ENCODE assay signal across 8 cellular contexts in genomic region chr9:76756273-76756650, GRCh38. TPM values are rescaled to one million over a fixed set of nuclear protein-coding genes. Genes with fewer than 3 reads are reported as not detected.
DNase-seq lines count a peak whose midpoint lies in the region; ATAC-seq and TF ChIP-seq lines count a peak whose summit lies in the region.

No MANE protein-coding gene starts in this region.

- H3K36me3 ChIP-seq in Caco-2 (ENCODE audit: control insufficient read depth, insufficient read depth, low read length) = no peaks in the 10 kb centered on the region
- H3K36me3 ChIP-seq in mucosa of descending colon (ENCODE audit: low read depth) = no peaks in the 10 kb centered on the region

- no TSS peak for BruUV-seq in Caco-2 (replicated peaks; lab: Mats Ljungman, UMichigan)

- H3K36me3 Mint-ChIP-seq in Caco-2 (ENCODE audit: insufficient read depth, unreplicated experiment) = no peaks in the 10 kb centered on the region
- H3K36me3 Mint-ChIP-seq in activated CD8-positive, alpha-beta T cell treated with anti-CD3 and anti-CD28 coated beads, Interleukin-2, amount 10 ng/mL, durations not matched to agents 7 days and 5 days (ENCODE audit: low read depth) = no peaks in the 10 kb centered on the region

- H3K4me3 ChIP-seq in Caco-2 (ENCODE audit: low read depth, low read length) (no peak overlapping the region), mucosa of descending colon (no peak overlapping the region)

- H3K9me3 ChIP-seq in Caco-2 = no peaks in the 10 kb centered on the region
- H3K9me3 ChIP-seq in mucosa of descending colon = no peaks in the 10 kb centered on the region

- H3K4me1 ChIP-seq in Caco-2 (no peaks in the 10 kb centered on the region), mucosa of descending colon (ENCODE audit: low read depth) (no peaks in the 10 kb centered on the region)

- no peak for TF ChIP-seq CTCF in Caco-2 (IDR thresholded peaks at IDR 0.05; ENCODE audit: insufficient read depth in 1 of 2, low read depth in 1 of 2, low read length in 1 of 2, severe bottlenecking in 1 of 2, unreplicated experiment in 1 of 2)
- TF ChIP-seq CTCF in mucosa of descending colon (IDR thresholded peaks at IDR 0.05) = no peak

- POLR2A ChIA-PET in Caco-2 (lab: Charles Lee) = no interaction called here
- POLR2A ChIA-PET in activated CD8-positive, alpha-beta T cell treated with anti-CD3 and anti-CD28 coated beads, Interleukin-2, amount 10 ng/mL, durations not matched to agents 7 days and 5 days (lab: Charles Lee) = no interaction called here

- CTCF ChIA-PET in Caco-2 (lab: Charles Lee) = no interaction called here
- CTCF ChIA-PET in activated CD8-positive, alpha-beta T cell treated with anti-CD3 and anti-CD28 coated beads, Interleukin-2, amount 10 ng/mL, durations not matched to agents 7 days and 5 days (lab: Charles Lee) = interaction anchor here (1.4 kb wide), 1 partner anchor 311 kb away, joined by 3 read pairs; no protein-coding TSS in a partner anchor

- H3K4me1 Mint-ChIP-seq in Caco-2 (ENCODE audit: low read depth, unreplicated experiment) = no peaks in the 10 kb centered on the region
- no peaks in the 10 kb centered on the region for H3K4me1 Mint-ChIP-seq in activated CD8-positive, alpha-beta T cell treated with anti-CD3 and anti-CD28 coated beads, Interleukin-2, amount 10 ng/mL, durations not matched to agents 7 days and 5 days (ENCODE audit: low read depth)

- no peaks in the 10 kb centered on the region for H3K27me3 ChIP-seq in Caco-2 (replicated peaks; ENCODE audit: control insufficient read depth, insufficient read depth, low read length)

- H3K9me3 Mint-ChIP-seq in Caco-2 (ENCODE audit: unreplicated experiment) = no peaks in the 10 kb centered on the region
- H3K9me3 Mint-ChIP-seq in activated CD8-positive, alpha-beta T cell treated with anti-CD3 and anti-CD28 coated beads, Interleukin-2, amount 10 ng/mL, durations not matched to agents 7 days and 5 days (ENCODE audit: insufficient read depth) = no peaks in the 10 kb centered on the region

- H3K4me3 Mint-ChIP-seq in Caco-2 (ENCODE audit: unreplicated experiment) = no peak overlapping the region
- no peak overlapping the region for H3K4me3 Mint-ChIP-seq in activated CD8-positive, alpha-beta T cell treated with anti-CD3 and anti-CD28 coated beads, Interleukin-2, amount 10 ng/mL, durations not matched to agents 7 days and 5 days

- ATAC-seq in GM21786 (IDR thresholded peaks at IDR 0.05; ENCODE audit: unreplicated experiment) (peak; percentile 22), mucosa of descending colon (peak; percentile 87), GM21423 (IDR thresholded peaks at IDR 0.05; ENCODE audit: unreplicated experiment) (no peak)
- no peak for ATAC-seq in activated CD8-positive, alpha-beta T cell treated with anti-CD3 and anti-CD28 coated beads, Interleukin-2, amount 10 ng/mL, durations not matched to agents 7 days and 5 days

- intact Hi-C loops in Caco-2 (cut with micrococcal nuclease; ENCODE audit: unreplicated experiment) = no loop called here
- intact Hi-C loops in mucosa of descending colon (cut with DNase I, micrococcal nuclease) = no loop called here

- no peaks in the 10 kb centered on the region for H3K27me3 Mint-ChIP-seq in Caco-2 (ENCODE audit: insufficient read depth, unreplicated experiment)
- H3K27me3 Mint-ChIP-seq in activated CD8-positive, alpha-beta T cell treated with anti-CD3 and anti-CD28 coated beads, Interleukin-2, amount 10 ng/mL, durations not matched to agents 7 days and 5 days (ENCODE audit: low read depth) = peaks cover 2% of the 10 kb centered on the region

- DNase-seq in Caco-2 (peak; percentile 22 to 29), NCI-H146 (lab: John Stamatoyannopoulos, UW) (peak; percentile 64), anterior cingulate cortex (lab: John Stamatoyannopoulos, UW) (peak in 38 of 58 donors; percentile 2 to 61 (median 18)), mucosa of descending colon (peak; percentile 51 to 65 (median 53)), COLO829 (ENCODE audit: low spot score) (no peak)
- DNase-seq in activated CD8-positive, alpha-beta T cell treated with anti-CD3 and anti-CD28 coated beads, Interleukin-2, amount 10 ng/mL, durations not matched to agents 7 days and 5 days = no peak

- H3K27ac Mint-ChIP-seq in Caco-2 (ENCODE audit: unreplicated experiment) = no peak overlapping the region
- H3K27ac Mint-ChIP-seq in activated CD8-positive, alpha-beta T cell treated with anti-CD3 and anti-CD28 coated beads, Interleukin-2, amount 10 ng/mL, durations not matched to agents 7 days and 5 days = no peak overlapping the region

RNA-seq across cellular contexts. Expression of gene PCA3, which starts 8.0 kb away (rescaled TPM):
- total RNA-seq in Caco-2 (2022) (not detected in 2 replicates), mucosa of descending colon (under 1 TPM in 1 of 3 donors, not detected in 2; 0.38 TPM)
- total RNA-seq in activated CD8-positive, alpha-beta T cell treated with anti-CD3 and anti-CD28 coated beads, Interleukin-2, amount 10 ng/mL, durations not matched to agents 7 days and 5 days = not detected

Comparison
In these comparisons a context has a peak if more than half of its experiments do, and no peak if none do; other contexts are left out.
1. DNase-seq: peak in Caco-2 (2 of 2), NCI-H146 (single experiment), anterior cingulate cortex (38 of 58) and mucosa of descending colon (3 of 3); none in COLO829 (single experiment) and activated CD8-positive, alpha-beta T cell treated with anti-CD3 and anti-CD28 coated beads, Interleukin-2, amount 10 ng/mL, durations not matched to agents 7 days and 5 days (single experiment).
2. ATAC-seq: peak in GM21786 (single experiment) and mucosa of descending colon (single experiment); none in GM21423 (single experiment) and activated CD8-positive, alpha-beta T cell treated with anti-CD3 and anti-CD28 coated beads, Interleukin-2, amount 10 ng/mL, durations not matched to agents 7 days and 5 days (single experiment).